ENCODE assay signal across 34 cellular contexts in the genomic region with DNA sequence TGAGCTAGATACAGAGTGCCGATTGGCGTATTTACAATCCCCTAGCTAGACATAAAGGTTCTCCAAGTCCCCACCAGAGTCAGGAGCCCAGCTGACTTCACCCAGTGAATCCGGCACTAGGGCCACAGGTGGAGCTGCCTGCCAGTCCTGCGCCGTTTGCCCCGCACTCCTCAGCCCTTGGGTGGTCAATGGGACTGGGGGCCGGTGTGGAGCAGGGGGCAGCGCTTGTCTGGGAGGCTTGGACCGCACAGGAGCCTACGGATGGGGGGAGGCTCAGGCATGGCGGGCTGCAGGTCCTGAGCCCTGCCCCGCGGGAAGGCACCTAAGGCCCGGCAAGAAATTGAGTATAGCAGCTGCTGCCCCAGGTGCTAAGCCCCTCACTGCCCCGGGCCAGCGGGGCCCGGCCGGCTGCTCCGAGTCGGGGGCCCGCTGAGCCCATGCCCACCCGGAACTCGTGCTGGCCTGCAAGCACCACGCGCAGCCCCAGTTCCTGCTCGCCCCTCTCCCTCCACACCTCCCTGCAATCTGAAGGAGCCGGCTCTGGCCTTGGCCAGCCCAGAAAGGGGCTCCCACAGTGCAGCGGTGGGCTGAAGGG.
"Had no signal": no experiment of that assay in that cellular context is flagged by ENCODE, and none has a peak within 500 bp of the region (broad histone marks: within the 10 kb centered on the region; RNA-seq: fewer than 3 reads in every experiment).

No MANE protein-coding gene starts in this region.

- H3K27me3 ChIP-seq: MG63 had no signal

- H3K36me3 ChIP-seq: MG63 had no signal

- DNase-seq: Karpas-422, MG63, MM.1S, MV-4-11, NCI-H1048, NCI-H1092, NCI-H1092 treated with DMSO at 0.1 percent for 48 hours, NCI-H1105, NCI-H1105 treated with DMSO at 0.1 percent for 48 hours, NCI-H1417, NCI-H1417 treated with DMSO at 0.1 percent for 48 hours, NCI-H1436, NCI-H1436 treated with DMSO at 0.1 percent for 48 hours, NCI-H146, NCI-H1694, NCI-H1694 treated with DMSO at 0.1 percent for 48 hours, NCI-H187, NCI-H187 treated with DMSO at 0.1 percent for 48 hours, NCI-H1930, NCI-H2029, NCI-H2029 treated with DMSO at 0.1 percent for 48 hours, NCI-H2081, NCI-H2081 treated with DMSO at 0.1 percent for 48 hours, NCI-H2107, NCI-H2171, NCI-H2171 treated with DMSO at 0.1 percent for 48 hours, NCI-H2227 treated with DMSO at 0.1 percent for 48 hours, NCI-H226, NCI-H345, NCI-H446, NCI-H446 treated with DMSO at 0.1 percent for 48 hours, NCI-H510A, NCI-H510A treated with DMSO at 0.1 percent for 48 hours had no signal

- H3K9ac ChIP-seq: KMS-11 had no signal

- H3K27ac ChIP-seq: KMS-11 had no signal

- H3K4me3 ChIP-seq: MG63 had no signal

- H3K9me3 ChIP-seq: MG63 had no signal
